In the genomic region with DNA sequence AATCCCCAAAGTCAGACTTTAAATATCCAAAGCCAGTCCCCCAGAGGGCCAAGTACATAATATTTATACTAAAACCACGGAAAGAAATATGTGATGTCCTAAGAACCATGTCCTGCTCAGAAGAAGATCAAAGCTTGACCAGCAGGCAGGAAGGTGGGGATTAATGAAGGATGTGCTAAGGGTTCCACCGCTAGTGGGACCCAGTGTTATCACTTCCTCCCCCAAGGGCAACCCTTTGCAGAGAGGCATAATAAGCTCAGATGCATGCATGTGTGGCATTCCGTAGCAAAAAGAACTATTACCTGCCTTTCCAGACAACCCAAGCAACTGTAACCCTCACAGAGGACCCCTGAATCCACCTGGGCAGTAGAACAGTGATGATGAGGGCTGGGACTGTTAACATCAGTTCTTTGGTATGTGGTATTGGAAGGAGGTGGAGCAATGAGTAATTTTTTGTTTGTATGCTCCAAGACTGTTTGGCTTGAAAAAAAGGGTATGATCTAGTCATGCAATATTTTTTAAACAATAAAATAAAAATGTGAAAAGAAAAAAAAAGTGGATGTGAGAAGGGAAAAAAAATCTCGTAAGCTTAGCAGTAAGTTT, we compare ENCODE assay signal across 1 cellular context.
TF ChIP-seq lines count a peak whose summit lies in the region.

No MANE protein-coding gene starts in this region.

TF ChIP-seq in GM23338, 12 proteins besides CTCF, POLR2A, EP300 and RAD21 (continued from another document):
- TF ChIP-seq EZH2phosphoT487 (IDR thresholded peaks at IDR 0.05; ENCODE audit: unreplicated experiment) (no peak), STAT1 (IDR thresholded peaks at IDR 0.05; ENCODE audit: unreplicated experiment) (no peak), NANOG (IDR thresholded peaks at IDR 0.05; ENCODE audit: borderline replicate concordance) (no peak)
